ENCODE assay signal across 28 cellular contexts in genomic region chr17:80387071-80387470, GRCh38.
"Had no signal": no experiment of that assay in that cellular context is flagged by ENCODE, and none has a peak within 500 bp of the region (broad histone marks: within the 10 kb centered on the region; RNA-seq: fewer than 3 reads in every experiment).

No MANE protein-coding gene starts in this region.

- H3K27ac Mint-ChIP-seq: progenitor cell of endocrine pancreas had no signal

- ATAC-seq: activated CD4-positive, CD25-positive, alpha-beta regulatory T cell treated with anti-CD3 and anti-CD28 coated beads, Interleukin-2, amount 50 U/mL, for 24 hours; stimulated activated naive B cell treated with anti-CD40 and anti-IgM and Interleukin-4, amounts not matched to agents 10 μg/mL and 1 μg/mL and 100 μg/mL, for 72 hours; upper lobe of right lung had no signal

- H3K4me1 Mint-ChIP-seq: stimulated activated naive B cell treated with anti-CD40 and anti-IgM and Interleukin-4, amounts not matched to agents 10 μg/mL and 1 μg/mL and 100 μg/mL, for 72 hours had no signal

- H3K27ac ChIP-seq: brain microvascular endothelial cell, left ventricle myocardium inferior, stomach, thyroid gland, upper lobe of right lung, WERI-Rb-1 had no signal

- H3K4me3 Mint-ChIP-seq: natural killer cell; stimulated activated naive B cell treated with anti-CD40 and anti-IgM and Interleukin-4, amounts not matched to agents 10 μg/mL and 1 μg/mL and 100 μg/mL, for 72 hours; T-helper 1 cell treated with Interleukin-12 subunit alpha and Interleukin-12 subunit beta and Interleukin-4 antibody, amounts not matched to agents 30 μg/mL and 1 μg/mL, for 36 hours had no signal

- H3K9me3 Mint-ChIP-seq: natural killer cell; stimulated activated naive B cell treated with anti-CD40 and anti-IgM and Interleukin-4, amounts not matched to agents 10 μg/mL and 1 μg/mL and 100 μg/mL, for 72 hours; T-helper 1 cell treated with Interleukin-12 subunit alpha and Interleukin-12 subunit beta and Interleukin-4 antibody, amounts not matched to agents 30 μg/mL and 1 μg/mL, for 36 hours had no signal

- H3K4me3 ChIP-seq: left ventricle myocardium inferior, lung, smooth muscle cell, stomach, thyroid gland, upper lobe of right lung had no signal

- DNase-seq: activated CD4-positive, alpha-beta T cell treated with anti-CD3 and anti-CD28 coated beads for 48 hours; activated CD4-positive, alpha-beta T cell treated with anti-CD3 and anti-CD28 coated beads, Interleukin-2, amount 50 U/mL, for 48 hours; activated CD8-positive, alpha-beta memory T cell treated with anti-CD3 and anti-CD28 coated beads, Interleukin-2, amount 50 U/mL, for 48 hours; activated naive CD4-positive, alpha-beta T cell treated with Interleukin-2 at 50 U/mL for 16 hours; amniotic stem cell; brain microvascular endothelial cell; caudate nucleus; dermis blood vessel endothelial cell; effector CD8-positive, alpha-beta T cell; left ventricle myocardium inferior; mesendoderm; natural killer cell; SK-N-SH; stimulated activated CD4-positive, alpha-beta T cell treated with anti-CD3 and anti-CD28 coated beads, Interleukin-1b, Interleukin-23, amount 100 ng/mL, for 48 hours; stimulated activated CD4-positive, alpha-beta T cell treated with anti-CD3 and anti-CD28 coated beads, Interleukin-4, amount 100 ng/mL, for 4 hours; stimulated activated CD8-positive, alpha-beta memory T cell treated with anti-CD3 and anti-CD28 coated beads, Interleukin-4, amount 100 ng/mL, for 48 hours; stimulated activated naive B cell treated with anti-CD40 and anti-IgM and Interleukin-4, amounts not matched to agents 10 μg/mL and 1 μg/mL and 100 μg/mL, for 72 hours; stomach; SW 1271; T1000; thyroid gland; upper lobe of right lung; WERI-Rb-1 had no signal

- H3K4me1 ChIP-seq: stomach, thyroid gland, upper lobe of right lung had no signal

- H3K9me3 ChIP-seq: left ventricle myocardium inferior, SK-N-SH, stomach, thyroid gland, upper lobe of right lung had no signal

- H3K27me3 Mint-ChIP-seq: progenitor cell of endocrine pancreas; stimulated activated naive B cell treated with anti-CD40 and anti-IgM and Interleukin-4, amounts not matched to agents 10 μg/mL and 1 μg/mL and 100 μg/mL, for 72 hours had no signal

- H3K27me3 ChIP-seq: brain microvascular endothelial cell, stomach, thyroid gland, upper lobe of right lung had no signal
